Comparison of ENCODE assay signal across 28 cellular contexts in the genomic region with DNA sequence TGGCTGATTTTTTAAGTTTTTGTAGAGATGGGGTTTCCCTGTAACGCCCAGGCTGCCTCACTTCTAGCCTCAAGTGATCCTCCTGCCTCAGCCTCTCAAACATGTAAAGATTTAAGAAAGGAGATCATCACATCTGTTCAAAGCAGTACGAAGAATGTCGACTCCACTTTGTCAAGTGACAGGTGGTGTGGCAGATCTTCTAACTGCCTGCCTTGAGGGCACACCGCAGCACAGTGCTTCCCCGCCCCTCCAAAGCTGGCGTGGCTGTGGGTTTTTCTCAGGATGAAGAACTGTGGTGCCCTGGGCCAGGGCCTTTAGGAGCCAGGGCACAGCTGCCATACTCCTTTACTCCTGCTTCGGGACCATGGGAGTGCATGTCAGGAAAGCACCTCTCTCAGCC. TPM values are rescaled to one million over a fixed set of nuclear protein-coding genes. Genes with fewer than 3 reads are reported as not detected.
"Had no signal": no experiment of that assay in that cellular context is flagged by ENCODE, and none has a peak within 500 bp of the region (broad histone marks: within the 10 kb centered on the region; RNA-seq: fewer than 3 reads in every experiment).

No MANE protein-coding gene starts in this region.

- ATAC-seq: activated CD8-positive, alpha-beta T cell treated with anti-CD3 and anti-CD28 coated beads, Interleukin-2, amount 10 ng/mL, durations not matched to agents 7 days and 5 days; activated naive CD8-positive, alpha-beta T cell treated with anti-CD3 and anti-CD28 coated beads, Interleukin-2, amount 50 U/mL, for 24 hours; Panc1 had no signal

- H3K9ac ChIP-seq: SK-N-SH had no signal

- H3K4me2 ChIP-seq: SK-N-SH had no signal

- H3K27me3 ChIP-seq: SJSA1 had no signal

- H3K27ac ChIP-seq: SJSA1 had no signal

- FAIRE-seq: bronchial epithelial cell, TTC549 had no signal

- H3K4me3 ChIP-seq: SJSA1 had no signal

- H3K9me3 ChIP-seq: SJSA1, SK-N-SH had no signal

- DNase-seq: activated CD4-positive, alpha-beta T cell treated with anti-CD3 and anti-CD28 coated beads, Interleukin-2, amount 10 ng/mL, durations not matched to agents 24 days and 14 days; activated CD4-positive, alpha-beta T cell treated with anti-CD3 and anti-CD28 coated beads, Interleukin-2, amount 50 U/mL, for 48 hours; activated CD8-positive, alpha-beta T cell treated with anti-CD3 and anti-CD28 coated beads, Interleukin-2, amount 10 ng/mL, durations not matched to agents 7 days and 5 days; activated gamma-delta T cell; activated naive CD4-positive, alpha-beta T cell treated with Interleukin-2 at 50 U/mL for 16 hours; activated naive CD8-positive, alpha-beta T cell treated with anti-CD3 and anti-CD28 coated beads, Interleukin-2, amount 50 U/mL, for 24 hours; activated T-cell treated with anti-CD3 and anti-CD28 coated beads, Interleukin-2, amount 50 U/mL, for 24 hours; anterior cingulate cortex; caudate nucleus; Kasumi-1; KBM-7; MM.1S; MV-4-11; NCI-H1092; NCI-H1436 treated with DMSO at 0.1 percent for 48 hours; NCI-H1694 treated with DMSO at 0.1 percent for 48 hours; NCI-H2029; NCI-H345; NCI-H524 treated with DMSO at 0.1 percent for 48 hours; SHP77 treated with DMSO at 0.1 percent for 48 hours; SK-N-SH had no signal

RNA-seq across cellular contexts. Expression of a gene that starts 43.3 kb away (rescaled TPM):
- total RNA-seq: activated CD4-positive, alpha-beta T cell treated with anti-CD3 and anti-CD28 coated beads, Interleukin-2, amount 10 ng/mL, durations not matched to agents 24 days and 14 days; activated CD8-positive, alpha-beta T cell treated with anti-CD3 and anti-CD28 coated beads, Interleukin-2, amount 10 ng/mL, durations not matched to agents 7 days and 5 days; activated T-helper 2 cell treated with anti-CD3 and anti-CD28 coated beads, Interferon-gamma antibody, Interleukin-2, Interleukin-4, amounts not matched to agents 10 μg/mL and 5 μg/mL and 100 μg/mL, durations not matched to agents 14 hours and 24 hours and 36 hours; NCI-H460; RPMI7951 had no signal
- polyA plus RNA-seq: SK-N-SH had no signal
